22 cellular contexts compared by ENCODE assay signal in the genomic region with DNA sequence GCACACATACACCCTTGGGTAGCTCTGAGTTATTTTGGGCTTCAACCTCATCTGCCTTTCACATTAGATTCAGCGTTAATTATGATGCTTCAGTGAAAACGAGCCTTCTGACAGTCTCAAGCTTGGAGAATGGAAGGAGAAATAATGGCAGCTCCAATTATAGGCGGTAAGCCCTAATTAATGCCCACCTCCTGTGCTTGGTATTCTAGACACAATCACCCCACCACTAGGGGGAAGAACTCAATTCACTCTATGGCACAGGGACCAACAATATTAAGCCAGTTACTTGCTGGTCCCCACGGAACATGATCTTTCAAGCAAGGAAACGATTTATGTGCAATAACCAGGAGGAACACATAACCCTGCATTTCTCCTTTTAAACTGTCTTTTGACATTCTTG.
DNase-seq lines count a peak whose midpoint lies in the region; ATAC-seq and TF ChIP-seq lines count a peak whose summit lies in the region.
"Had no signal": no experiment of that assay in that cellular context is flagged by ENCODE, and none has a peak within 500 bp of the region (broad histone marks: within the 10 kb centered on the region; RNA-seq: fewer than 3 reads in every experiment).

No MANE protein-coding gene starts in this region.

- peaks cover 8% of the 10 kb centered on the region for H3K4me1 ChIP-seq in A673 (ENCODE audit: insufficient read depth, low read length, poor library complexity, severe bottlenecking)
- H3K4me1 ChIP-seq in OCI-LY7 (ENCODE audit: insufficient read depth, low read length, poor library complexity, severe bottlenecking): no peaks in the 10 kb centered on the region
- H3K4me1 ChIP-seq in esophagus muscularis mucosa: no peaks in the 10 kb centered on the region
- H3K4me1 ChIP-seq: heart right ventricle, SJCRH30 had no signal

- intact Hi-C loops in A673 (cut with micrococcal nuclease; ENCODE audit: unreplicated experiment): no loop called here
- intact Hi-C loops in OCI-LY7 (cut with micrococcal nuclease; ENCODE audit: unreplicated experiment): no loop called here
- intact Hi-C loops in esophagus muscularis mucosa (cut with DNase I): no loop called here

- H3K36me3 Mint-ChIP-seq in glutamatergic neuron (ENCODE audit: unreplicated experiment): no peaks in the 10 kb centered on the region
- H3K36me3 Mint-ChIP-seq: activated naive CD4-positive, alpha-beta T cell treated with anti-CD3 and anti-CD28 coated beads, Interleukin-2, amount 50 U/mL, for 24 hours had no signal

- no peaks in the 10 kb centered on the region for H3K9me2 ChIP-seq in OCI-LY7 (ENCODE audit: insufficient read depth, low read length)

- TF ChIP-seq EP300 in esophagus muscularis mucosa (IDR thresholded peaks at IDR 0.05): no peak

- H3K27ac ChIP-seq in A673 (ENCODE audit: low read depth, low read length, poor library complexity, severe bottlenecking) (no peak overlapping the region), OCI-LY7 (ENCODE audit: low read depth, low read length, poor library complexity, severe bottlenecking) (no peak overlapping the region), esophagus muscularis mucosa (replicated peaks in 1 of 4) (no peak overlapping the region)
- H3K27ac ChIP-seq: dorsolateral prefrontal cortex, heart right ventricle, SJCRH30 had no signal

- POLR2A ChIA-PET in A673 (lab: Charles Lee; ENCODE audit: low non-redundant PET) (no interaction called here), OCI-LY7 (lab: Charles Lee) (no interaction called here)

- H3K4me3 Mint-ChIP-seq in glutamatergic neuron (ENCODE audit: unreplicated experiment): no peak overlapping the region
- H3K4me3 Mint-ChIP-seq: activated naive CD4-positive, alpha-beta T cell treated with anti-CD3 and anti-CD28 coated beads, Interleukin-2, amount 50 U/mL, for 24 hours had no signal

- H3K27me3 ChIP-seq in A673 (replicated peaks; ENCODE audit: insufficient read depth, low read depth, low read length, poor library complexity): no peaks in the 10 kb centered on the region
- H3K27me3 ChIP-seq in H7 (ENCODE audit: control insufficient read depth, insufficient read depth, low read length): no peaks in the 10 kb centered on the region
- H3K27me3 ChIP-seq in esophagus muscularis mucosa: no peaks in the 10 kb centered on the region
- H3K27me3 ChIP-seq: dorsolateral prefrontal cortex, SJCRH30 had no signal

- BruUV-seq in A673 (replicated peaks; lab: Mats Ljungman, UMichigan) (no TSS peak), OCI-LY7 (replicated peaks; lab: Mats Ljungman, UMichigan) (no TSS peak)

- no peaks in the 10 kb centered on the region for H3K79me2 ChIP-seq in OCI-LY7 (ENCODE audit: insufficient read depth, low read depth, low read length)

- H3K4me1 Mint-ChIP-seq in glutamatergic neuron (ENCODE audit: low read depth, unreplicated experiment): no peaks in the 10 kb centered on the region
- H3K4me1 Mint-ChIP-seq: activated naive CD4-positive, alpha-beta T cell treated with anti-CD3 and anti-CD28 coated beads, Interleukin-2, amount 50 U/mL, for 24 hours had no signal

- no peak for ATAC-seq in HG03378 (IDR thresholded peaks at IDR 0.05; ENCODE audit: unreplicated experiment)
- ATAC-seq in GM21723 (IDR thresholded peaks at IDR 0.05; ENCODE audit: unreplicated experiment): no peak
- ATAC-seq: heart right ventricle, mucosa of descending colon, sciatic nerve had no signal

- peak; percentile 39; the same call in 1 of the 2 replicates for TF ChIP-seq CTCF in A673 (conservative IDR thresholded peaks at IDR 0.05; ENCODE audit: low read depth, low read length)
- peak; percentile 35; the same call in 1 of the 2 replicates for TF ChIP-seq CTCF in OCI-LY7 (conservative IDR thresholded peaks at IDR 0.05; ENCODE audit: low read length)
- TF ChIP-seq CTCF in glutamatergic neuron (IDR thresholded peaks at IDR 0.05; ENCODE audit: partially characterized antibody, unreplicated experiment): peak; percentile 14
- no peak for TF ChIP-seq CTCF in esophagus muscularis mucosa (IDR thresholded peaks at IDR 0.05)

- no peaks in the 10 kb centered on the region for H4K20me1 ChIP-seq in OCI-LY7 (ENCODE audit: insufficient read depth, low read length)

- no peaks in the 10 kb centered on the region for H3K36me3 ChIP-seq in A673 (ENCODE audit: insufficient read depth, low read length, poor library complexity, severe bottlenecking)
- no peaks in the 10 kb centered on the region for H3K36me3 ChIP-seq in H7 (replicated peaks; ENCODE audit: control insufficient read depth, insufficient read depth, low read length)
- H3K36me3 ChIP-seq in OCI-LY7 (ENCODE audit: insufficient read depth, low read length): no peaks in the 10 kb centered on the region
- H3K36me3 ChIP-seq in esophagus muscularis mucosa: no peaks in the 10 kb centered on the region
- H3K36me3 ChIP-seq: heart right ventricle, SJCRH30 had no signal

- DNase-seq in A673 (ENCODE audit: low spot score) (no peak), H7 (peak; percentile 3), OCI-LY7 (ENCODE audit: low spot score) (no peak), glutamatergic neuron (no peak), esophagus muscularis mucosa (ENCODE audit: extremely low spot score) (no peak), AML-193 (lab: John Stamatoyannopoulos, UW) (no peak)
- DNase-seq: activated CD4-positive, alpha-beta T cell treated with anti-CD3 and anti-CD28 coated beads, Interleukin-2, amount 50 U/mL, for 1 hour; activated T-cell treated with anti-CD3 and anti-CD28 coated beads for 4 hours; dorsolateral prefrontal cortex; GF-D8; HCEC 1CT; heart right ventricle; mucosa of descending colon; nucleus accumbens; SJCRH30; stimulated activated CD4-positive, alpha-beta T cell treated with anti-CD3 and anti-CD28 coated beads, Interleukin-1b, Interleukin-23, amount 100 ng/mL, for 48 hours; substantia nigra; T1000 had no signal

- H3K9me3 Mint-ChIP-seq in glutamatergic neuron (ENCODE audit: unreplicated experiment): no peaks in the 10 kb centered on the region

- no peak overlapping the region for H3K4me2 ChIP-seq in OCI-LY7 (ENCODE audit: low read length)

- CTCF ChIA-PET in A673 (lab: Charles Lee) (no interaction called here), OCI-LY7 (lab: Charles Lee; ENCODE audit: unreplicated experiment) (no interaction called here)

- 83% methylated on average over 5 of the region's 5 CpGs for WGBS in esophagus muscularis mucosa

- H3K9me3 ChIP-seq in A673 (ENCODE audit: low read depth, low read length, poor library complexity, severe bottlenecking) (no peaks in the 10 kb centered on the region), OCI-LY7 (ENCODE audit: low read length) (no peaks in the 10 kb centered on the region), esophagus muscularis mucosa (no peaks in the 10 kb centered on the region)
- H3K9me3 ChIP-seq: mucosa of descending colon, SJCRH30 had no signal

- no peak overlapping the region for H3K4me3 ChIP-seq in A673 (ENCODE audit: low read depth, low read length, poor library complexity, severe bottlenecking)
- H3K4me3 ChIP-seq in H7 (ENCODE audit: insufficient read depth, low read depth, low read length): no peak overlapping the region
- H3K4me3 ChIP-seq in OCI-LY7 (ENCODE audit: low read depth, low read length, poor library complexity, severe bottlenecking): no peak overlapping the region
- H3K4me3 ChIP-seq in esophagus muscularis mucosa: no peak overlapping the region
- H3K4me3 ChIP-seq: dorsolateral prefrontal cortex, heart right ventricle, mucosa of descending colon, SJCRH30 had no signal

- H3K27me3 Mint-ChIP-seq in glutamatergic neuron (ENCODE audit: unreplicated experiment): no peaks in the 10 kb centered on the region
- H3K27me3 Mint-ChIP-seq: activated naive CD4-positive, alpha-beta T cell treated with anti-CD3 and anti-CD28 coated beads, Interleukin-2, amount 50 U/mL, for 24 hours had no signal

- H2AFZ ChIP-seq in OCI-LY7 (ENCODE audit: low read length): no peak overlapping the region

- no peak for TF ChIP-seq POLR2A in esophagus muscularis mucosa (IDR thresholded peaks at IDR 0.05; ENCODE audit: low read depth)

- no peak overlapping the region for H3K27ac Mint-ChIP-seq in glutamatergic neuron (ENCODE audit: unreplicated experiment)
- H3K27ac Mint-ChIP-seq: activated naive CD4-positive, alpha-beta T cell treated with anti-CD3 and anti-CD28 coated beads, Interleukin-2, amount 50 U/mL, for 24 hours had no signal

Comparison
In these comparisons a context has a peak if more than half of its experiments do, and no peak if none do; other contexts are left out.
1. CTCF ChIP-seq: peak in A673 (single experiment), OCI-LY7 (single experiment) and glutamatergic neuron (single experiment); none in esophagus muscularis mucosa (0 of 3).